In the genomic region with DNA sequence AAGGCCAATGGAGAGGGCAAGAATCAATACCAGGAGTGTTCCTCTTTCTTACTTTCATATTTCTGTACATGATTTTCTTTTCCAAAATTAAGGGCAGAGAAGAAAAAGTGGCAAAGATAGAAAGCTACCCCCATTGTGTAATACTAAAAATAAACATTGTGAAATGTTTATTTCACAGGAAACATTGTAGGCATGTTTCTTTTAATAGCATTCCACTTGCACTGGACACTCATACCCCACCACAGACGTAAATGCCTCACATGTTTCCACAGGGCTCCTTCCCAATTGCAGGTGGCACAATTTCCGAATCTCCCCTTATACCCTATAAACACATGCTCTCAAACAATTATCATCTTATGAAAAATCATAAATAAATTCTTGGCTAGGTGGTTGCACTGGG, we compare ENCODE assay signal across 20 cellular contexts.
DNase-seq lines count a peak whose midpoint lies in the region; ATAC-seq and TF ChIP-seq lines count a peak whose summit lies in the region.
"Had no signal": no experiment of that assay in that cellular context is flagged by ENCODE, and none has a peak within 500 bp of the region (broad histone marks: within the 10 kb centered on the region; RNA-seq: fewer than 3 reads in every experiment).

No MANE protein-coding gene starts in this region.

- DNase-seq in AG08396 (ENCODE audit: low spot score) (peak; percentile 3), MV-4-11 (lab: John Stamatoyannopoulos, UW) (peak; percentile 33), fibroblast of gingiva (ENCODE audit: low read depth) (peak; percentile 77), lower lobe of right lung (no peak), endothelial cell (ENCODE audit: low spot score) (no peak), NCI-H2107 (lab: John Stamatoyannopoulos, UW) (no peak)
- DNase-seq: BE2C; CD4-positive, CD25-positive, alpha-beta regulatory T cell; Karpas-422; MG63; NCI-H1092 treated with DMSO at 0.1 percent for 48 hours; NCI-H146; NCI-H2029; NCI-H226; NCI-H524; NCI-H82; OCI-M1 had no signal

- peak; percentile 27 to 83 for ATAC-seq in lower lobe of right lung
- ATAC-seq in GM18873 (IDR thresholded peaks at IDR 0.05; ENCODE audit: low FRiP score, unreplicated experiment), result no peak
- ATAC-seq in HG02884 (IDR thresholded peaks at IDR 0.05; ENCODE audit: unreplicated experiment), result no peak

- H3K4me1 ChIP-seq in lower lobe of right lung, result peaks cover 6% of the 10 kb centered on the region
- H3K4me1 ChIP-seq: BE2C, SJSA1 had no signal

- no peaks in the 10 kb centered on the region for H3K4me1 Mint-ChIP-seq in endothelial cell (ENCODE audit: unreplicated experiment)
- H3K4me1 Mint-ChIP-seq: CD4-positive, CD25-positive, alpha-beta regulatory T cell had no signal

- H3K9me3 ChIP-seq in lower lobe of right lung, result no peaks in the 10 kb centered on the region
- H3K9me3 ChIP-seq: BE2C, MG63, SJSA1 had no signal

- H3K27me3 Mint-ChIP-seq in endothelial cell (ENCODE audit: unreplicated experiment), result no peaks in the 10 kb centered on the region
- H3K27me3 Mint-ChIP-seq: CD4-positive, CD25-positive, alpha-beta regulatory T cell had no signal

- H3K36me3 Mint-ChIP-seq in endothelial cell (ENCODE audit: low read depth, unreplicated experiment), result no peaks in the 10 kb centered on the region
- H3K36me3 Mint-ChIP-seq: CD4-positive, CD25-positive, alpha-beta regulatory T cell had no signal

- no peak for TF ChIP-seq CTCF in lower lobe of right lung (IDR thresholded peaks at IDR 0.05)
- TF ChIP-seq CTCF in endothelial cell (IDR thresholded peaks at IDR 0.05; ENCODE audit: unreplicated experiment), result no peak

- H3K27me3 ChIP-seq in lower lobe of right lung (ENCODE audit: low read depth), result no peaks in the 10 kb centered on the region
- H3K27me3 ChIP-seq: BE2C, MG63, SJSA1 had no signal

- no peaks in the 10 kb centered on the region for H3K9me3 Mint-ChIP-seq in endothelial cell (ENCODE audit: unreplicated experiment)

- intact Hi-C loops in lower lobe of right lung (cut with DNase I), result no loop called here

- H3K4me3 ChIP-seq in lower lobe of right lung, result no peak overlapping the region
- H3K4me3 ChIP-seq: MG63, SJSA1 had no signal

- no peak overlapping the region for H3K4me3 Mint-ChIP-seq in endothelial cell (ENCODE audit: unreplicated experiment)
- H3K4me3 Mint-ChIP-seq: CD4-positive, CD25-positive, alpha-beta regulatory T cell had no signal

- H3K27ac Mint-ChIP-seq in endothelial cell (ENCODE audit: unreplicated experiment), result no peak overlapping the region
- H3K27ac Mint-ChIP-seq: CD4-positive, CD25-positive, alpha-beta regulatory T cell had no signal

- H3K36me3 ChIP-seq in lower lobe of right lung, result no peaks in the 10 kb centered on the region
- H3K36me3 ChIP-seq: BE2C, MG63, SJSA1 had no signal

- H3K27ac ChIP-seq in lower lobe of right lung, result no peak overlapping the region
- H3K27ac ChIP-seq: SJSA1 had no signal

Comparison
In these comparisons a context has a peak if more than half of its experiments do, and no peak if none do; other contexts are left out.
1. DNase-seq: peak in AG08396 (single experiment), MV-4-11 (single experiment) and fibroblast of gingiva (single experiment); none in lower lobe of right lung (single experiment), endothelial cell (single experiment) and NCI-H2107 (single experiment).
2. ATAC-seq: peak in lower lobe of right lung (2 of 2); none in GM18873 (single experiment) and HG02884 (single experiment).